Comparison of ENCODE assay signal across 1 cellular context in the genomic region with DNA sequence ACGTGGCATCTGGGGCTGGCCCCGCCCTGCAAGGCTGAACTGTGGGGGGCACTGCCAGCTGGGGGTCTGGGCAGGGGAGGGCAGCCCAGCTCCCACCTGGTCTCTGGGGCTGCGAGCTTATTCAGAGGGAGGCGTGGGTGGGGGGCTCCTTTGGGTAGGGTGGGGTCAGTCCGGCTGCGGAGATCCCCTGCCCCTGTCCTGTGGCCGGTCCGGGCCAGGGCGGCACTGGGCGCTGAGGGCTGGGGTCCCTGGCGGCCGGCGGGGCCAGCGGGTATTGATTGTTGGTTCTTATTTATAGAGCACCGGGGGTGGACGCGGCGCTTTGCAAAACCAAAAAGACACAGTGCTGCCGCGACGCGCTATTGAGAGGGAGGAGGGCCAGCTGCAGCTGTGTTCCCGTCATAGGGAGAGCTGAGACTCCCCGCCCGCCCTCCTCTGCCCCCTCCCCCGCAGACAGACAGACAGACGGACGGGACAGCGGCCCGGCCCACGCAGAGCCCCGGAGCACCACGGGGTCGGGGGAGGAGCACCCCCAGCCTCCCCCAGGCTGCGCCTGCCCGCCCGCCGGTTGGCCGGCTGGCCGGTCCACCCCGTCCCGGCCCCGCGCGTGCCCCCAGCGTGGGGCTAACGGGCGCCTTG.
TF ChIP-seq lines count a peak whose summit lies in the region.

No MANE protein-coding gene starts in this region.

TF ChIP-seq in HCT116, 20 proteins besides CTCF, POLR2A, EP300 and RAD21:
- TF ChIP-seq POLR2AphosphoS5 (IDR thresholded peaks at IDR 0.05; ENCODE audit: low read depth, low read length) (no peak), ZFX (IDR thresholded peaks at IDR 0.05) (no peak), JUND (IDR thresholded peaks at IDR 0.05) (no peak), EZH2 (IDR thresholded peaks at IDR 0.05) (no peak), EZH2phosphoT487 (IDR thresholded peaks at IDR 0.05; ENCODE audit: borderline replicate concordance) (no peak), CBX3 (IDR thresholded peaks at IDR 0.05; ENCODE audit: low read depth) (no peak), ATF3 (IDR thresholded peaks at IDR 0.05) (no peak), SRF (IDR thresholded peaks at IDR 0.05; ENCODE audit: low read depth) (no peak), TCF7L2 (IDR thresholded peaks at IDR 0.05; ENCODE audit: borderline replicate concordance, extremely low read depth, insufficient read depth, insufficient read length) (no peak), FOSL1 (IDR thresholded peaks at IDR 0.05; ENCODE audit: low read depth) (no peak), EGR1 (IDR thresholded peaks at IDR 0.05; ENCODE audit: low read depth) (no peak), YY1 (IDR thresholded peaks at IDR 0.05; ENCODE audit: extremely low read depth, insufficient replicate concordance, low read depth, low read length) (no peak), ELF1 (IDR thresholded peaks at IDR 0.05; ENCODE audit: borderline replicate concordance, low read depth) (no peak), ZBTB33 (IDR thresholded peaks at IDR 0.05; ENCODE audit: extremely low read depth, insufficient replicate concordance, low read length) (no peak), SIN3A (IDR thresholded peaks at IDR 0.05; ENCODE audit: low read depth) (no peak), CEBPB (IDR thresholded peaks at IDR 0.05; ENCODE audit: low read depth) (no peak)
- TF ChIP-seq, protein P1, sequence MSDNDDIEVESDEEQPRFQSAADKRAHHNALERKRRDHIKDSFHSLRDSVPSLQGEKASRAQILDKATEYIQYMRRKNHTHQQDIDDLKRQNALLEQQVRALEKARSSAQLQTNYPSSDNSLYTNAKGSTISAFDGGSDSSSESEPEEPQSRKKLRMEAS (IDR thresholded peaks at IDR 0.05), result no peak
- TF ChIP-seq, protein P2, sequence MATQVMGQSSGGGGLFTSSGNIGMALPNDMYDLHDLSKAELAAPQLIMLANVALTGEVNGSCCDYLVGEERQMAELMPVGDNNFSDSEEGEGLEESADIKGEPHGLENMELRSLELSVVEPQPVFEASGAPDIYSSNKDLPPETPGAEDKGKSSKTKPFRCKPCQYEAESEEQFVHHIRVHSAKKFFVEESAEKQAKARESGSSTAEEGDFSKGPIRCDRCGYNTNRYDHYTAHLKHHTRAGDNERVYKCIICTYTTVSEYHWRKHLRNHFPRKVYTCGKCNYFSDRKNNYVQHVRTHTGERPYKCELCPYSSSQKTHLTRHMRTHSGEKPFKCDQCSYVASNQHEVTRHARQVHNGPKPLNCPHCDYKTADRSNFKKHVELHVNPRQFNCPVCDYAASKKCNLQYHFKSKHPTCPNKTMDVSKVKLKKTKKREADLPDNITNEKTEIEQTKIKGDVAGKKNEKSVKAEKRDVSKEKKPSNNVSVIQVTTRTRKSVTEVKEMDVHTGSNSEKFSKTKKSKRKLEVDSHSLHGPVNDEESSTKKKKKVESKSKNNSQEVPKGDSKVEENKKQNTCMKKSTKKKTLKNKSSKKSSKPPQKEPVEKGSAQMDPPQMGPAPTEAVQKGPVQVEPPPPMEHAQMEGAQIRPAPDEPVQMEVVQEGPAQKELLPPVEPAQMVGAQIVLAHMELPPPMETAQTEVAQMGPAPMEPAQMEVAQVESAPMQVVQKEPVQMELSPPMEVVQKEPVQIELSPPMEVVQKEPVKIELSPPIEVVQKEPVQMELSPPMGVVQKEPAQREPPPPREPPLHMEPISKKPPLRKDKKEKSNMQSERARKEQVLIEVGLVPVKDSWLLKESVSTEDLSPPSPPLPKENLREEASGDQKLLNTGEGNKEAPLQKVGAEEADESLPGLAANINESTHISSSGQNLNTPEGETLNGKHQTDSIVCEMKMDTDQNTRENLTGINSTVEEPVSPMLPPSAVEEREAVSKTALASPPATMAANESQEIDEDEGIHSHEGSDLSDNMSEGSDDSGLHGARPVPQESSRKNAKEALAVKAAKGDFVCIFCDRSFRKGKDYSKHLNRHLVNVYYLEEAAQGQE (IDR thresholded peaks at IDR 0.05; ENCODE audit: low read depth), result no peak
TF ChIP-seq in HCT116: peak in this region for 0.
